In the genomic region with DNA sequence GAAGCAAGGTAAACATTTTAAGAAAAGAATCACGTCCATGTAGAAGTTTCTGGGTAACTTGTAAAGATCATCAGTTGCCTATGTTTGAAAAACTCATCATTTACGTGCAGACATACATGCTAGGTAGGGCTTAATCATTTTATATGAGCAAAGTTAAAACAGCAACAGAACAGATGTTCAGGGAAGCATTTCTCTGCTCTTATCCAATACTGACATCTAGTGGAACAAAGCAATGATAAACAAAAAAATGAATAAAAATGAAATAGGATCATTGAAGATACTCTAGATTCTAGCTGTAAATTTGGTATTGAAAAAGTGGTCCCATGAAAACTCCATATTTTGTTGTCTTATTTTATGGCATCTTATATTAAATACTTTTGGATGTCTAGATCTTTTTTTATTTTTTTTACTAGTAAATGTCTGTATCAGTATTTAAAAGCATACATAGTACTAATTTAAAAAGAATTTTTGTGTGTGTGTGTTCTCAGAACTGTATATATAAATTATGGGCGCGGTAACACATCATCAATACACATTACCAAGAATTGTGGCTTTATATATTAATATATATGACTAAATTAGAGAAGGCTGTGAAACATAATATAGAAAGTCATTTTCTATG, we compare ENCODE assay signal across 8 cellular contexts.
A peak's percentile ranks its signal among the peaks of the same experiment; 100 is the strongest.
DNase-seq lines count a peak whose midpoint lies in the region; ATAC-seq, FAIRE-seq and TF ChIP-seq lines count a peak whose summit lies in the region.

No MANE protein-coding gene starts in this region.

- H2BK20ac ChIP-seq in H9 (ENCODE audit: low read depth, low read length, poor library complexity, severe bottlenecking), result no peak overlapping the region

- H3K27me3 ChIP-seq in BJ (ENCODE audit: control insufficient read depth, insufficient read depth, low read length) (no peaks in the 10 kb centered on the region), H9 (ENCODE audit: insufficient read depth, low read length) (no peaks in the 10 kb centered on the region), neuronal stem cell (ENCODE audit: control insufficient read depth in 3 of 3, insufficient read depth in 3 of 3, low read depth in 1 of 3, low read length in 3 of 3) (no peaks in the 10 kb centered on the region), right cardiac atrium (ENCODE audit: control insufficient read depth, insufficient read depth) (no peaks in the 10 kb centered on the region)

- no peak overlapping the region for H3K4me3 Mint-ChIP-seq in H9

- no peak for FAIRE-seq in urothelium cell line (lab: Jason Lieb, UNC)

- H3K79me2 ChIP-seq in H9 (ENCODE audit: insufficient read depth, low read length), result no peaks in the 10 kb centered on the region

- intact Hi-C loops in right cardiac atrium (cut with DNase I), result no loop called here

- H3T11ph ChIP-seq in H9 (ENCODE audit: low read length), result no peak overlapping the region

- H3K4me2 ChIP-seq in H9 (ENCODE audit: insufficient read depth, insufficient read length, low read length), result no peak overlapping the region
- H3K4me2 ChIP-seq in neuronal stem cell (ENCODE audit: insufficient read depth, low read length, poor library complexity, severe bottlenecking), result no peak overlapping the region

- no peak overlapping the region for H3K4ac ChIP-seq in H9 (ENCODE audit: low read depth, low read length)
- H3K4ac ChIP-seq in neuronal stem cell (ENCODE audit: low read length), result no peak overlapping the region

- no peaks in the 10 kb centered on the region for H3K79me1 ChIP-seq in H9 (ENCODE audit: insufficient read depth, low read depth, low read length, poor library complexity, severe bottlenecking)
- H3K79me1 ChIP-seq in neuronal stem cell (ENCODE audit: low read depth, low read length), result no peaks in the 10 kb centered on the region

- POLR2A ChIA-PET in BJ (lab: Charles Lee), result no interaction called here

- DNase-seq in BJ (ENCODE audit: low read depth), result no peak
- DNase-seq in H9, result no peak
- DNase-seq in NCI-H524 treated with DMSO at 0.1 percent for 48 hours (lab: John Stamatoyannopoulos, UW), result peak; percentile 36
- no peak for DNase-seq in coronary artery (ENCODE audit: low spot score)
- DNase-seq in neuronal stem cell (ENCODE audit: low spot score), result peak; percentile 9
- DNase-seq in urothelium cell line (ENCODE audit: low spot score), result no peak
- no peak for DNase-seq in right cardiac atrium

- no peak overlapping the region for H2BK15ac ChIP-seq in H9 (ENCODE audit: low read depth, low read length)
- H2BK15ac ChIP-seq in neuronal stem cell (ENCODE audit: low read length), result no peak overlapping the region

- H4K20me1 ChIP-seq in H9 (ENCODE audit: control insufficient read depth, insufficient read depth, insufficient read length), result no peaks in the 10 kb centered on the region

- H4K91ac ChIP-seq in H9 (ENCODE audit: insufficient read length, low read depth, low read length), result no peak overlapping the region
- no peak overlapping the region for H4K91ac ChIP-seq in neuronal stem cell (ENCODE audit: low read depth, low read length, poor library complexity)

- no peak overlapping the region for H4K8ac ChIP-seq in H9 (replicated peaks; ENCODE audit: insufficient read length, low read depth, low read length)
- no peak overlapping the region for H4K8ac ChIP-seq in neuronal stem cell (ENCODE audit: low read depth, low read length)

- TF ChIP-seq CTCF in BJ (IDR thresholded peaks at IDR 0.05; ENCODE audit: insufficient read depth, low read depth, low read length) (peak; percentile 43), H9 (conservative IDR thresholded peaks at IDR 0.05) (peak; percentile 86), coronary artery (IDR thresholded peaks at IDR 0.05) (peak; percentile 16)

- H2BK120ac ChIP-seq in H9 (ENCODE audit: low read depth, low read length, poor library complexity, severe bottlenecking) (no peak overlapping the region), neuronal stem cell (ENCODE audit: low read depth, low read length) (no peak overlapping the region)

- no peak overlapping the region for H3K9ac ChIP-seq in H9 (ENCODE audit: extremely low read depth, insufficient read length, low read length)
- no peak overlapping the region for H3K9ac ChIP-seq in neuronal stem cell (ENCODE audit: low read depth, low read length, poor library complexity)

- H2BK5ac ChIP-seq in H9 (ENCODE audit: insufficient read length, low read length) (no peak overlapping the region), neuronal stem cell (ENCODE audit: low read length) (no peak overlapping the region)

- no peaks in the 10 kb centered on the region; a peak in 1 of 5 replicates for H3K9me3 Mint-ChIP-seq in H9

- H3K4me1 Mint-ChIP-seq in H9, result peaks cover 0 to 6% of the 10 kb centered on the region in 2 experiments; a peak in 3 of 4 replicates

- H3K4me3 ChIP-seq in BJ (ENCODE audit: low read depth, low read length) (no peak overlapping the region), coronary artery (no peak overlapping the region), neuronal stem cell (ENCODE audit: low read length in 2 of 2) (no peak overlapping the region), right cardiac atrium (ENCODE audit: low read length) (no peak overlapping the region)

- H3K27ac ChIP-seq in H9 (ENCODE audit: insufficient read length, low read depth, low read length) (no peak overlapping the region), coronary artery (no peak overlapping the region), neuronal stem cell (replicated peaks; ENCODE audit: low read length) (no peak overlapping the region), right cardiac atrium (ENCODE audit: low read length) (no peak overlapping the region)

- H4K5ac ChIP-seq in H9 (ENCODE audit: insufficient read length, low read depth, low read length), result no peak overlapping the region

- H3K23ac ChIP-seq in H9 (ENCODE audit: insufficient read length, low read depth, low read length) (no peak overlapping the region), neuronal stem cell (ENCODE audit: low read depth, low read length, poor library complexity) (no peak overlapping the region)

- CTCF ChIA-PET in BJ (lab: Yijun Ruan, JAX), result no interaction called here

- H3K14ac ChIP-seq in H9 (ENCODE audit: insufficient read depth, low read length), result no peak overlapping the region
- no peak overlapping the region for H3K14ac ChIP-seq in neuronal stem cell (ENCODE audit: low read length)

- H2AK5ac ChIP-seq in H9 (ENCODE audit: insufficient read length, low read length) (no peak overlapping the region), neuronal stem cell (ENCODE audit: low read depth, low read length) (no peak overlapping the region)

- peak overlapping the region in 2 of 3 experiments; percentile 40 to 64; a peak in 2 of 7 replicates for H3K27ac Mint-ChIP-seq in H9

- H3K9me3 ChIP-seq in H9 (ENCODE audit: control insufficient read depth, low read depth, low read length) (no peaks in the 10 kb centered on the region), neuronal stem cell (replicated peaks in 1 of 2; ENCODE audit: control insufficient read depth in 2 of 2, insufficient read depth in 1 of 2, low read depth in 1 of 2, low read length in 2 of 2) (no peaks in the 10 kb centered on the region), right cardiac atrium (ENCODE audit: control insufficient read depth, low read length) (peaks cover 2% of the 10 kb centered on the region)

- H2BK12ac ChIP-seq in H9 (ENCODE audit: insufficient read length, low read depth, low read length) (no peak overlapping the region), neuronal stem cell (ENCODE audit: low read length) (no peak overlapping the region)

- ATAC-seq in GM21515 (IDR thresholded peaks at IDR 0.05; ENCODE audit: unreplicated experiment) (no peak), right cardiac atrium (no peak)

- H3K18ac ChIP-seq in H9 (ENCODE audit: insufficient read length, low read depth, low read length), result no peak overlapping the region
- no peak overlapping the region for H3K18ac ChIP-seq in neuronal stem cell (ENCODE audit: low read length)

- no CpG with 5 or more reads among the region's 4 CpGs for WGBS in H9 (ENCODE audit: extremely low coverage, insufficient read length, low lambda C conversion rate)
- WGBS in neuronal stem cell (ENCODE audit: extremely low coverage in 2 of 2, insufficient read length in 2 of 2, insufficient replicate concordance in 1 of 2), 2 donors, result no CpG with 5 or more reads among the region's 4 CpGs
- WGBS in right cardiac atrium, result 26% methylated on average over 4 of the region's 4 CpGs

- H3K36me3 Mint-ChIP-seq in H9 (ENCODE audit: insufficient read depth in 1 of 3, low read depth in 3 of 3), result no peaks in the 10 kb centered on the region

- H2AFZ ChIP-seq in H9 (ENCODE audit: low read length) (peak overlapping the region; percentile 40), neuronal stem cell (ENCODE audit: low read length) (no peak overlapping the region)

- H3K36me3 ChIP-seq in BJ (ENCODE audit: control insufficient read depth, insufficient read depth, low read length), result no peaks in the 10 kb centered on the region
- H3K36me3 ChIP-seq in neuronal stem cell (replicated peaks in 1 of 2; ENCODE audit: control insufficient read depth in 2 of 2, insufficient read depth in 2 of 2, low read length in 2 of 2), result no peaks in the 10 kb centered on the region

- H3K56ac ChIP-seq in H9 (ENCODE audit: insufficient read length, low read depth, low read length), result no peak overlapping the region

- H3K23me2 ChIP-seq in H9 (ENCODE audit: insufficient read length, low read depth, low read length, poor library complexity, severe bottlenecking), result no peaks in the 10 kb centered on the region

- no peaks in the 10 kb centered on the region for H3K27me3 Mint-ChIP-seq in H9 (ENCODE audit: low read depth)

- H3K4me1 ChIP-seq in H9 (ENCODE audit: insufficient read depth, low read length) (no peaks in the 10 kb centered on the region), neuronal stem cell (ENCODE audit: control insufficient read depth in 2 of 2, insufficient read depth in 1 of 2, low read depth in 1 of 2, low read length in 2 of 2) (no peaks in the 10 kb centered on the region), right cardiac atrium (ENCODE audit: control insufficient read depth, insufficient read depth, low read length) (no peaks in the 10 kb centered on the region)

Comparison
In these comparisons a context has a peak if more than half of its experiments do, and no peak if none do; other contexts are left out.
1. DNase-seq: peak in NCI-H524 treated with DMSO at 0.1 percent for 48 hours (single experiment) and neuronal stem cell (single experiment); none in BJ (single experiment), H9 (single experiment), coronary artery (single experiment), urothelium cell line (single experiment) and right cardiac atrium (0 of 3).
2. CTCF ChIP-seq: peak in every context shown above with its lines; median percentile 86 in H9; 43 in BJ; 16 in coronary artery.